In the genomic region with DNA sequence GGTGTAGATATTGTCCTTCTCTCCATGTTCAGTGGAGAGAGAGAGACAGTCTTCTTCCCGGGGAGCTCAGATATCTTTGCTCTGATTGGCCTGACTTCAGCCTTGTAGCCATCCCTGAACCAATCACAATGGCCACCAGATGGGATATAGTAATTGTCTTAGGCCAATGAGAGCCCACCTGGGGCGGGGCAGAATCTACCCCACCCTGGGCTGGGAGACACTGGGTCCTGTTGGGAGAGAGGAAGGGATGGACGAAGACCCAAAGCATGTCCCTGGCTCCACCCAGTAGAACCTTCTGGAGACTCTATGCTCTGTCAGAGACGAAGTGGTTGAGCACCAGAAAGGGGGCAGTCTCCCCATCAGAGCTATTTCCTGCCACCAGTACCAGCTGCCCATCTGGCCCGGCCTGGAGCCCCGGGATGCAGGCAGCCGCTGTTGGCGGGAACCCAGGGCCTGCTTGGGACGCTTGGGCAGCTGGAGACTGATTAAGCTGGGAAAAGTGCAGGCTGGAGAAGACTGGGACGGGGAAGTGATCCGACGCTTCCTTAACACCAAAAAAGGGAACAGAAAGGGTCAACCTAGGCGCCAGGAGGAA, we compare ENCODE assay signal across 2 cellular contexts.
TF ChIP-seq lines count a peak whose summit lies in the region.

No MANE protein-coding gene starts in this region.

TF ChIP-seq in SK-N-SH treated with all-trans-retinoic acid at 6 μM for 48 hours, 23 proteins besides CTCF, POLR2A, EP300 and RAD21 (continued from another document):
- no peak for TF ChIP-seq TSHZ2 (CRISPR knock-in tag; IDR thresholded peaks at IDR 0.05)
- TF ChIP-seq TOX (CRISPR knock-in tag; IDR thresholded peaks at IDR 0.05; ENCODE audit: borderline replicate concordance): no peak
- no peak for TF ChIP-seq ESRRG (CRISPR knock-in tag; IDR thresholded peaks at IDR 0.05)
- TF ChIP-seq CSDC2 (CRISPR knock-in tag; IDR thresholded peaks at IDR 0.05): no peak
- no peak for TF ChIP-seq TCF4 (CRISPR knock-in tag; IDR thresholded peaks at IDR 0.05; ENCODE audit: borderline replicate concordance)
- no peak for TF ChIP-seq ZNF70 (CRISPR knock-in tag; IDR thresholded peaks at IDR 0.05)
- no peak for TF ChIP-seq ISL1 (CRISPR knock-in tag; IDR thresholded peaks at IDR 0.05)
- TF ChIP-seq ZNF8 (CRISPR knock-in tag; IDR thresholded peaks at IDR 0.05): no peak
- TF ChIP-seq OSR1 (CRISPR knock-in tag; IDR thresholded peaks at IDR 0.05): no peak
- no peak for TF ChIP-seq GLIS3 (CRISPR knock-in tag; IDR thresholded peaks at IDR 0.05)

TF ChIP-seq in SK-N-SH, 30 proteins besides CTCF, POLR2A, EP300 and RAD21:
- TF ChIP-seq, protein P1, sequence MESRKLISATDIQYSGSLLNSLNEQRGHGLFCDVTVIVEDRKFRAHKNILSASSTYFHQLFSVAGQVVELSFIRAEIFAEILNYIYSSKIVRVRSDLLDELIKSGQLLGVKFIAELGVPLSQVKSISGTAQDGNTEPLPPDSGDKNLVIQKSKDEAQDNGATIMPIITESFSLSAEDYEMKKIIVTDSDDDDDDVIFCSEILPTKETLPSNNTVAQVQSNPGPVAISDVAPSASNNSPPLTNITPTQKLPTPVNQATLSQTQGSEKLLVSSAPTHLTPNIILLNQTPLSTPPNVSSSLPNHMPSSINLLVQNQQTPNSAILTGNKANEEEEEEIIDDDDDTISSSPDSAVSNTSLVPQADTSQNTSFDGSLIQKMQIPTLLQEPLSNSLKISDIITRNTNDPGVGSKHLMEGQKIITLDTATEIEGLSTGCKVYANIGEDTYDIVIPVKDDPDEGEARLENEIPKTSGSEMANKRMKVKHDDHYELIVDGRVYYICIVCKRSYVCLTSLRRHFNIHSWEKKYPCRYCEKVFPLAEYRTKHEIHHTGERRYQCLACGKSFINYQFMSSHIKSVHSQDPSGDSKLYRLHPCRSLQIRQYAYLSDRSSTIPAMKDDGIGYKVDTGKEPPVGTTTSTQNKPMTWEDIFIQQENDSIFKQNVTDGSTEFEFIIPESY (IDR thresholded peaks at IDR 0.05; ENCODE audit: borderline replicate concordance, low read depth): no peak
- TF ChIP-seq NRF1 (IDR thresholded peaks at IDR 0.05; ENCODE audit: low read depth, low read length): no peak
- no peak for TF ChIP-seq RXRA (IDR thresholded peaks at IDR 0.05; ENCODE audit: borderline replicate concordance, low read depth)
- no peak for TF ChIP-seq ELF1 (IDR thresholded peaks at IDR 0.05)
- no peak for TF ChIP-seq SMC3 (IDR thresholded peaks at IDR 0.05; ENCODE audit: low read depth, low read length)
